25 cellular contexts compared by ENCODE assay signal in the genomic region with DNA sequence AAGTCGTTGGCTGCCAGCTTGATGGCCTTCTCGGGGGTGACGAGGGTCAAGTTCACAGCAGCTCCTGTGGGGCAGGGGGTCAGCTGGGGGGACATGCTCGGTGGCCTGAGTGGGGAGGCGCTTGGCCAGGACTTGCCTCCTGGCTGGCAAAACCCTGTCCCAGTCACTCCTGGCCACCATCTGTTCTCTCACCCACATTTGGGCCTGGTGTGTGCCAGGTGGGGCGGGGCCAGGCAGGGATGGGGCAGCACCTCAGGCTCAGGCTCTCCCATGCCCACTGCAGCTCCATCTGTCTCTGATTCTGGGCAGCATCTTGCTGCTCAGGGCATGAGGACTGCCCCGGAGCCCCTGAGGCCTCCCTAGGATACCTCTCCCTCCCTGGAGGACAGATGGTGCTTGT. TPM values are rescaled to one million over a fixed set of nuclear protein-coding genes. Genes with fewer than 3 reads are reported as not detected.
A peak's percentile ranks its signal among the peaks of the same experiment; 100 is the strongest.
DNase-seq lines count a peak whose midpoint lies in the region; ATAC-seq and TF ChIP-seq lines count a peak whose summit lies in the region.
"Had no signal": no experiment of that assay in that cellular context is flagged by ENCODE, and none has a peak within 500 bp of the region (broad histone marks: within the 10 kb centered on the region; RNA-seq: fewer than 3 reads in every experiment).

No MANE protein-coding gene starts in this region.

- no peak overlapping the region for H3K9ac ChIP-seq in HCT116 (ENCODE audit: low read length)

- H3K79me2 ChIP-seq in HCT116 (ENCODE audit: insufficient read depth, low read length), result peaks cover 29% of the 10 kb centered on the region

- DNase-seq in CD4-positive, alpha-beta T cell, result no peak
- no peak for DNase-seq in HCT116 (ENCODE audit: low read depth, low spot score)
- no peak for DNase-seq in activated CD8-positive, alpha-beta T cell treated with anti-CD3 and anti-CD28 coated beads for 36 hours
- no peak for DNase-seq in glutamatergic neuron
- DNase-seq in germinal center (ENCODE audit: low spot score), result no peak
- DNase-seq in NCI-H187 treated with DMSO at 0.1 percent for 48 hours (lab: John Stamatoyannopoulos, UW), result no peak
- DNase-seq in dedifferentiated amniotic fluid mesenchymal stem cell (ENCODE audit: extremely low spot score), result no peak
- DNase-seq: activated CD4-positive, alpha-beta T cell treated with anti-CD3 and anti-CD28 coated beads, Interleukin-2, amount 10 ng/mL, durations not matched to agents 7 days and 5 days; brain microvascular endothelial cell; dermis blood vessel endothelial cell; DND-41; H9; NCI-H1048; NCI-H2081; stimulated activated CD4-positive, alpha-beta T cell treated with anti-CD3 and anti-CD28 coated beads, Interleukin-2, amount 100 ng/mL, for 24 hours; stimulated activated naive CD4-positive, alpha-beta T cell treated with Interleukin-2 at 50 U/mL for 16 hours; SW 1271; tibial artery had no signal

- H3K27me3 ChIP-seq in CD4-positive, alpha-beta T cell (ENCODE audit: control insufficient read depth, insufficient read depth, low read length), result peaks cover 5% of the 10 kb centered on the region
- no peaks in the 10 kb centered on the region for H3K27me3 ChIP-seq in HCT116 (ENCODE audit: insufficient read depth, low read length)
- H3K27me3 ChIP-seq: brain microvascular endothelial cell, hepatocyte had no signal

- H3K9me3 Mint-ChIP-seq in CD4-positive, alpha-beta T cell, result no peaks in the 10 kb centered on the region
- no peaks in the 10 kb centered on the region for H3K9me3 Mint-ChIP-seq in activated CD8-positive, alpha-beta T cell treated with anti-CD3 and anti-CD28 coated beads for 36 hours
- H3K9me3 Mint-ChIP-seq in glutamatergic neuron (ENCODE audit: unreplicated experiment), result peaks cover 10% of the 10 kb centered on the region
- H3K9me3 Mint-ChIP-seq: activated CD4-positive, alpha-beta T cell treated with anti-CD3 and anti-CD28 coated beads, Interleukin-2, amount 10 ng/mL, durations not matched to agents 7 days and 5 days; H9 had no signal

- peak overlapping the region; percentile 69 for H3K4me3 Mint-ChIP-seq in CD4-positive, alpha-beta T cell
- H3K4me3 Mint-ChIP-seq in activated CD8-positive, alpha-beta T cell treated with anti-CD3 and anti-CD28 coated beads for 36 hours, result peak overlapping the region; percentile 37
- H3K4me3 Mint-ChIP-seq in glutamatergic neuron (ENCODE audit: unreplicated experiment), result peak overlapping the region; percentile 65
- H3K4me3 Mint-ChIP-seq: activated CD4-positive, alpha-beta T cell treated with anti-CD3 and anti-CD28 coated beads, Interleukin-2, amount 10 ng/mL, durations not matched to agents 7 days and 5 days; H9 had no signal

- no peak for TF ChIP-seq CTCF in CD4-positive, alpha-beta T cell (IDR thresholded peaks at IDR 0.05)
- TF ChIP-seq CTCF in HCT116 (IDR thresholded peaks at IDR 0.05 in 2 of 3, conservative IDR thresholded peaks at IDR 0.05 in 1 of 3; ENCODE audit: borderline replicate concordance in 1 of 3, insufficient read depth in 1 of 3, low read depth in 2 of 3, low read length in 2 of 3) (no peak), glutamatergic neuron (IDR thresholded peaks at IDR 0.05; ENCODE audit: partially characterized antibody, unreplicated experiment) (no peak)
- no peak for TF ChIP-seq CTCF in activated CD8-positive, alpha-beta T cell treated with anti-CD3 and anti-CD28 coated beads for 36 hours (IDR thresholded peaks at IDR 0.05)

- H3K27ac ChIP-seq in CD4-positive, alpha-beta T cell (ENCODE audit: low read depth, low read length), result no peak overlapping the region
- H3K27ac ChIP-seq in HCT116 (ENCODE audit: low read depth, low read length), result peak overlapping the region; percentile 29; the same call in 1 of the 2 replicates
- H3K27ac ChIP-seq: brain microvascular endothelial cell, hepatocyte, neutrophil, skin epidermis, tibial artery had no signal

- H3K4me1 Mint-ChIP-seq in CD4-positive, alpha-beta T cell (ENCODE audit: low read depth), result peaks cover 16% of the 10 kb centered on the region
- peaks cover 14% of the 10 kb centered on the region for H3K4me1 Mint-ChIP-seq in activated CD8-positive, alpha-beta T cell treated with anti-CD3 and anti-CD28 coated beads for 36 hours (ENCODE audit: low read depth)
- peaks cover 13% of the 10 kb centered on the region for H3K4me1 Mint-ChIP-seq in glutamatergic neuron (ENCODE audit: low read depth, unreplicated experiment)

- no peak for ATAC-seq in CD4-positive, alpha-beta T cell (ENCODE audit: poor library complexity)
- ATAC-seq in HCT116, result no peak
- ATAC-seq in activated CD8-positive, alpha-beta T cell treated with anti-CD3 and anti-CD28 coated beads for 36 hours, result no peak
- ATAC-seq: Right ventricle myocardium inferior had no signal

- no peaks in the 10 kb centered on the region for H3K27me3 Mint-ChIP-seq in CD4-positive, alpha-beta T cell
- no peaks in the 10 kb centered on the region for H3K27me3 Mint-ChIP-seq in activated CD8-positive, alpha-beta T cell treated with anti-CD3 and anti-CD28 coated beads for 36 hours
- peaks cover 7% of the 10 kb centered on the region for H3K27me3 Mint-ChIP-seq in glutamatergic neuron (ENCODE audit: unreplicated experiment)
- H3K27me3 Mint-ChIP-seq: activated CD4-positive, alpha-beta T cell treated with anti-CD3 and anti-CD28 coated beads, Interleukin-2, amount 10 ng/mL, durations not matched to agents 7 days and 5 days; activated naive CD8-positive, alpha-beta T cell had no signal

- no peak overlapping the region for H3K4me2 ChIP-seq in HCT116 (ENCODE audit: low read length)
- H3K4me2 ChIP-seq: hepatocyte had no signal

- peaks cover 0 to 4% of the 10 kb centered on the region in 2 experiments; a peak in 1 of 4 replicates for H3K36me3 ChIP-seq in HCT116 (ENCODE audit: control insufficient read depth in 1 of 2, insufficient read depth in 2 of 2, low read length in 2 of 2)

- RAD21 ChIA-PET in HCT116 (lab: Charles Lee; ENCODE audit: low non-redundant PET in 1 of 2, low total read pairs in 2 of 2, uncharacterized antibody in 2 of 2, unreplicated experiment in 2 of 2), result no interaction called here

- peaks cover 20 to 51% of the 10 kb centered on the region in 2 experiments for H3K4me1 ChIP-seq in HCT116 (ENCODE audit: control insufficient read depth in 1 of 2, insufficient read depth in 2 of 2, low read length in 2 of 2)

- H3K36me3 Mint-ChIP-seq in CD4-positive, alpha-beta T cell (ENCODE audit: low read depth), result peaks cover 10% of the 10 kb centered on the region
- peaks cover 15% of the 10 kb centered on the region for H3K36me3 Mint-ChIP-seq in activated CD8-positive, alpha-beta T cell treated with anti-CD3 and anti-CD28 coated beads for 36 hours (ENCODE audit: low read depth)
- no peaks in the 10 kb centered on the region for H3K36me3 Mint-ChIP-seq in glutamatergic neuron (ENCODE audit: unreplicated experiment)
- H3K36me3 Mint-ChIP-seq: activated naive CD8-positive, alpha-beta T cell had no signal

- H4K20me1 ChIP-seq in HCT116 (ENCODE audit: insufficient read depth), result no peaks in the 10 kb centered on the region

- POLR2A ChIA-PET in CD4-positive, alpha-beta T cell (lab: Charles Lee), result no interaction called here
- POLR2A ChIA-PET in HCT116 (lab: Charles Lee), result no interaction called here
- POLR2A ChIA-PET in activated CD8-positive, alpha-beta T cell treated with anti-CD3 and anti-CD28 coated beads for 36 hours (lab: Charles Lee), result interaction anchor here (1.2 to 1.6 kb wide), 4 partner anchors 11 to 18 kb away, joined by 3 to 5 read pairs (median 4); no protein-coding TSS in a partner anchor

- intact Hi-C loops in CD4-positive, alpha-beta T cell (cut with DNase I, micrococcal nuclease), result no loop called here
- intact Hi-C loops in HCT116 (cut with micrococcal nuclease), result no loop called here
- intact Hi-C loops in activated CD8-positive, alpha-beta T cell treated with anti-CD3 and anti-CD28 coated beads for 36 hours (cut with micrococcal nuclease), result no loop called here

- no peak overlapping the region for H3K4me3 ChIP-seq in HCT116 (replicated peaks in 1 of 2; ENCODE audit: low read depth in 1 of 2, low read length in 2 of 2)
- H3K4me3 ChIP-seq: hepatocyte, skin epidermis, tibial artery had no signal

- no peak for TF ChIP-seq POLR2A in HCT116 (IDR thresholded peaks at IDR 0.05; ENCODE audit: borderline replicate concordance, extremely low read depth, insufficient read depth, insufficient read length)

- no peak for TF ChIP-seq RAD21 in HCT116 (IDR thresholded peaks at IDR 0.05; ENCODE audit: low read depth)

- CTCF ChIA-PET in CD4-positive, alpha-beta T cell (lab: Charles Lee), result no interaction called here
- CTCF ChIA-PET in HCT116 (lab: Charles Lee), result no interaction called here
- CTCF ChIA-PET in activated CD8-positive, alpha-beta T cell treated with anti-CD3 and anti-CD28 coated beads for 36 hours (lab: Charles Lee), result interaction anchor here (1.4 kb wide), 1 partner anchor 18 kb away, joined by 3 read pairs; no protein-coding TSS in a partner anchor

- H3K9me2 ChIP-seq in HCT116 (ENCODE audit: insufficient read depth), result no peaks in the 10 kb centered on the region

- BruUV-seq in HCT116 (replicated peaks; lab: Mats Ljungman, UMichigan), result no TSS peak

- H2AFZ ChIP-seq in HCT116 (ENCODE audit: low read depth, low read length, poor library complexity, severe bottlenecking), result no peak overlapping the region
- H2AFZ ChIP-seq: hepatocyte had no signal

- H3K9me3 ChIP-seq in CD4-positive, alpha-beta T cell (ENCODE audit: control insufficient read depth, low read length), result no peaks in the 10 kb centered on the region
- H3K9me3 ChIP-seq in HCT116 (ENCODE audit: control insufficient read depth in 1 of 2, insufficient read depth in 1 of 2, low read depth in 1 of 2, low read length in 2 of 2), result no peaks in the 10 kb centered on the region
- H3K9me3 ChIP-seq: neutrophil, tibial artery had no signal

- no peak overlapping the region for H3K27ac Mint-ChIP-seq in CD4-positive, alpha-beta T cell
- no peak overlapping the region for H3K27ac Mint-ChIP-seq in activated CD8-positive, alpha-beta T cell treated with anti-CD3 and anti-CD28 coated beads for 36 hours
- peak overlapping the region; percentile 83 for H3K27ac Mint-ChIP-seq in glutamatergic neuron (ENCODE audit: unreplicated experiment)
- H3K27ac Mint-ChIP-seq: activated CD4-positive, alpha-beta T cell treated with anti-CD3 and anti-CD28 coated beads, Interleukin-2, amount 10 ng/mL, durations not matched to agents 7 days and 5 days; activated naive CD8-positive, alpha-beta T cell; H9 had no signal

RNA-seq across cellular contexts. Expression of a gene that starts 3.7 kb away (rescaled TPM):
- total RNA-seq in CD4-positive, alpha-beta T cell, result not detected
- total RNA-seq in HCT116 (2021; ENCODE audit: unreplicated experiment), result 0.27 TPM
- polyA plus RNA-seq in HCT116 (2012), result 0.08 and 0.10 TPM in 2 replicates
- under 1 TPM; 0.20 to 0.25 TPM for total RNA-seq in activated CD8-positive, alpha-beta T cell treated with anti-CD3 and anti-CD28 coated beads for 36 hours
- 58.7 TPM for total RNA-seq in glutamatergic neuron (ENCODE audit: unreplicated experiment)
- total RNA-seq: hepatocyte, liver, mononuclear cell, Right ventricle myocardium inferior had no signal
- polyA plus RNA-seq: hepatocyte, liver had no signal

RNA-seq across cellular contexts. Expression of a gene that starts 4.5 kb away (rescaled TPM):
- total RNA-seq in CD4-positive, alpha-beta T cell, result 10 to 100 TPM in 1 of 2 experiments, 1 to 10 TPM in 1; 9.1 to 11.1 TPM
- total RNA-seq in HCT116 (2021; ENCODE audit: unreplicated experiment) (62.0 TPM), glutamatergic neuron (ENCODE audit: unreplicated experiment) (93.9 TPM)
- 39.4 and 52.2 TPM in 2 replicates for polyA plus RNA-seq in HCT116 (2012)
- 10 to 100 TPM; 33.3 to 36.7 TPM for total RNA-seq in activated CD8-positive, alpha-beta T cell treated with anti-CD3 and anti-CD28 coated beads for 36 hours

RNA-seq across cellular contexts. Expression of a gene that starts 11.5 kb away (rescaled TPM):
- total RNA-seq in CD4-positive, alpha-beta T cell, result 10 to 100 TPM; 32.6 to 33.0 TPM
- total RNA-seq in HCT116 (2021; ENCODE audit: unreplicated experiment), result 41.5 TPM
- polyA plus RNA-seq in HCT116 (2012), result 28.2 and 28.3 TPM in 2 replicates
- 10 to 100 TPM; 29.9 to 30.6 TPM for total RNA-seq in activated CD8-positive, alpha-beta T cell treated with anti-CD3 and anti-CD28 coated beads for 36 hours
- total RNA-seq in glutamatergic neuron (ENCODE audit: unreplicated experiment), result 37.0 TPM

RNA-seq across cellular contexts. Expression of a gene that starts 16.2 kb away (rescaled TPM):
- 1,000 to 10,000 TPM; 5,234 to 5,390 TPM for total RNA-seq in CD4-positive, alpha-beta T cell
- total RNA-seq in HCT116 (2021; ENCODE audit: unreplicated experiment) (3,615 TPM), glutamatergic neuron (ENCODE audit: unreplicated experiment) (997 TPM)
- 3,759 and 4,714 TPM in 2 replicates for polyA plus RNA-seq in HCT116 (2012)
- total RNA-seq in activated CD8-positive, alpha-beta T cell treated with anti-CD3 and anti-CD28 coated beads for 36 hours, result 1,000 to 10,000 TPM; 3,638 to 3,686 TPM

RNA-seq across cellular contexts. Expression of a gene that starts 16.3 kb away (rescaled TPM):
- 10 to 100 TPM; 14.7 to 16.1 TPM for total RNA-seq in CD4-positive, alpha-beta T cell
- total RNA-seq in HCT116 (2021; ENCODE audit: unreplicated experiment) (88.7 TPM), glutamatergic neuron (ENCODE audit: unreplicated experiment) (67.5 TPM)
- polyA plus RNA-seq in HCT116 (2012), result 31.8 and 45.0 TPM in 2 replicates
- total RNA-seq in activated CD8-positive, alpha-beta T cell treated with anti-CD3 and anti-CD28 coated beads for 36 hours, result 10 to 100 TPM; 45.8 to 48.8 TPM

Comparison
In these comparisons a context has a peak if more than half of its experiments do, and no peak if none do; other contexts are left out.
1. RNA of a gene that starts 3.7 kb away (total RNA-seq): 58.7 TPM in glutamatergic neuron (single experiment); 0.27 TPM in HCT116 (single experiment), 0.20 to 0.25 TPM in activated CD8-positive, alpha-beta T cell treated with anti-CD3 and anti-CD28 coated beads for 36 hours and not detected in CD4-positive, alpha-beta T cell; every median in the first group is over 10 times any median in the second.
2. Peak in every context shown above with its lines, with median percentiles within 50 percentile points of each other: H3K4me3 Mint-ChIP-seq.